ENCODE assay signal across 18 cellular contexts in genomic region chr11:87743002-87743401, GRCh38.
DNase-seq lines count a peak whose midpoint lies in the region; ATAC-seq and TF ChIP-seq lines count a peak whose summit lies in the region.
"Had no signal": no experiment of that assay in that cellular context is flagged by ENCODE, and none has a peak within 500 bp of the region (broad histone marks: within the 10 kb centered on the region; RNA-seq: fewer than 3 reads in every experiment).

No MANE protein-coding gene starts in this region.

- POLR2A ChIA-PET in CD8-positive, alpha-beta T cell (lab: Charles Lee), result no interaction called here

- CTCF ChIA-PET in CD8-positive, alpha-beta T cell (lab: Charles Lee), result no interaction called here
- CTCF ChIA-PET in Calu3 (lab: Charles Lee), result no interaction called here

- H3K4me3 Mint-ChIP-seq in CD8-positive, alpha-beta T cell, result no peak overlapping the region
- H3K4me3 Mint-ChIP-seq in Calu3 (ENCODE audit: low read depth, unreplicated experiment), result no peak overlapping the region
- H3K4me3 Mint-ChIP-seq: activated T-cell treated with anti-CD3 and anti-CD28 coated beads, Interleukin-2, amount 50 U/mL, for 72 hours had no signal

- H2AFZ ChIP-seq in OCI-LY1 (ENCODE audit: low read length), result no peak overlapping the region

- no peak overlapping the region for H3K27ac ChIP-seq in OCI-LY1 (ENCODE audit: low read depth, low read length, poor library complexity, severe bottlenecking)
- no peak overlapping the region for H3K27ac ChIP-seq in CD8-positive, alpha-beta T cell (ENCODE audit: low read depth, low read length)
- H3K27ac ChIP-seq: gastroesophageal sphincter, HL-60 had no signal

- ATAC-seq in HG03378 (IDR thresholded peaks at IDR 0.05; ENCODE audit: unreplicated experiment) (no peak), Right ventricle myocardium inferior (no peak)
- no peak for ATAC-seq in CD8-positive, alpha-beta T cell
- ATAC-seq: activated T-cell treated with anti-CD3 and anti-CD28 coated beads, Interleukin-2, amount 50 U/mL, for 72 hours; gastroesophageal sphincter; left cardiac atrium had no signal

- no peak overlapping the region for H3K4me2 ChIP-seq in OCI-LY1 (ENCODE audit: low read length)

- intact Hi-C loops in Right ventricle myocardium inferior (cut with DNase I), result no loop called here
- intact Hi-C loops in CD8-positive, alpha-beta T cell (cut with DNase I, micrococcal nuclease), result no loop called here
- intact Hi-C loops in Calu3 (cut with micrococcal nuclease; ENCODE audit: unreplicated experiment), result no loop called here

- DNase-seq in Ammon's horn (ENCODE audit: low spot score) (peak; percentile 12), GM10266 (ENCODE audit: extremely low spot score) (no peak), globus pallidus (ENCODE audit: low spot score) (peak; percentile 2), Right ventricle myocardium inferior (ENCODE audit: missing footprints) (no peak), Calu3 (no peak)
- no peak for DNase-seq in CD8-positive, alpha-beta T cell
- DNase-seq: activated CD4-positive, alpha-beta T cell treated with anti-CD3 and anti-CD28 coated beads for 48 hours; activated T-cell treated with anti-CD3 and anti-CD28 coated beads, Interleukin-2, amount 50 U/mL, for 72 hours; aorta; left cardiac atrium; NCI-H1092; NCI-H510A; small intestine; T-helper 1 cell had no signal

- H4K20me1 ChIP-seq in OCI-LY1 (ENCODE audit: insufficient read depth, low read length), result no peaks in the 10 kb centered on the region

- no peaks in the 10 kb centered on the region for H3K27me3 ChIP-seq in OCI-LY1 (ENCODE audit: insufficient read depth, low read length)
- H3K27me3 ChIP-seq in CD8-positive, alpha-beta T cell (ENCODE audit: insufficient read depth, low read length), result no peaks in the 10 kb centered on the region
- H3K27me3 ChIP-seq: gastroesophageal sphincter had no signal

- no peaks in the 10 kb centered on the region for H3K9me3 ChIP-seq in OCI-LY1 (ENCODE audit: low read length)
- H3K9me3 ChIP-seq in CD8-positive, alpha-beta T cell (ENCODE audit: low read length), result no peaks in the 10 kb centered on the region
- H3K9me3 ChIP-seq: gastroesophageal sphincter had no signal

- H3K4me1 ChIP-seq in OCI-LY1 (ENCODE audit: insufficient read depth, low read length, severe bottlenecking), result no peaks in the 10 kb centered on the region
- no peaks in the 10 kb centered on the region for H3K4me1 ChIP-seq in CD8-positive, alpha-beta T cell (ENCODE audit: insufficient read depth, low read length)
- H3K4me1 ChIP-seq: gastroesophageal sphincter had no signal

- H3K9me2 ChIP-seq in OCI-LY1 (ENCODE audit: low read depth, low read length), result no peaks in the 10 kb centered on the region

- no peaks in the 10 kb centered on the region for H3K27me3 Mint-ChIP-seq in CD8-positive, alpha-beta T cell (ENCODE audit: low read depth)
- no peaks in the 10 kb centered on the region for H3K27me3 Mint-ChIP-seq in Calu3 (ENCODE audit: unreplicated experiment)

- H3K27ac Mint-ChIP-seq in CD8-positive, alpha-beta T cell, result no peak overlapping the region
- H3K27ac Mint-ChIP-seq in Calu3 (ENCODE audit: unreplicated experiment), result no peak overlapping the region
- H3K27ac Mint-ChIP-seq: activated T-cell treated with anti-CD3 and anti-CD28 coated beads, Interleukin-2, amount 50 U/mL, for 72 hours had no signal

- no peak overlapping the region for H3K4me3 ChIP-seq in OCI-LY1 (ENCODE audit: low read depth, low read length, poor library complexity, severe bottlenecking)
- no peak overlapping the region for H3K4me3 ChIP-seq in CD8-positive, alpha-beta T cell (ENCODE audit: low read depth, low read length)
- H3K4me3 ChIP-seq: gastroesophageal sphincter had no signal

- no peaks in the 10 kb centered on the region for H3F3A ChIP-seq in OCI-LY1 (ENCODE audit: insufficient read depth, low read length)

- no peaks in the 10 kb centered on the region for H3K36me3 Mint-ChIP-seq in CD8-positive, alpha-beta T cell
- no peaks in the 10 kb centered on the region for H3K36me3 Mint-ChIP-seq in Calu3 (ENCODE audit: insufficient read depth, unreplicated experiment)

- H3K9me3 Mint-ChIP-seq in CD8-positive, alpha-beta T cell, result no peaks in the 10 kb centered on the region
- H3K9me3 Mint-ChIP-seq in Calu3 (ENCODE audit: low read depth, unreplicated experiment), result no peaks in the 10 kb centered on the region
- H3K9me3 Mint-ChIP-seq: activated T-cell treated with anti-CD3 and anti-CD28 coated beads, Interleukin-2, amount 50 U/mL, for 72 hours had no signal

- BruUV-seq in Calu3 (replicated peaks; lab: Mats Ljungman, UMichigan), result no TSS peak

- peak; percentile 8 for TF ChIP-seq CTCF in GM10266 (IDR thresholded peaks at IDR 0.05; ENCODE audit: control insufficient read depth, insufficient read depth, low read depth, missing control alignments)
- peak; percentile 38; the same call in 1 of the 2 replicates for TF ChIP-seq CTCF in OCI-LY1 (IDR thresholded peaks at IDR 0.05; ENCODE audit: low read length)
- TF ChIP-seq CTCF in CD8-positive, alpha-beta T cell (IDR thresholded peaks at IDR 0.05), result no peak
- no peak for TF ChIP-seq CTCF in Calu3 (IDR thresholded peaks at IDR 0.05; ENCODE audit: unreplicated experiment)

- H3K9ac ChIP-seq in OCI-LY1 (ENCODE audit: low read length), result no peak overlapping the region

- H3K36me3 ChIP-seq in OCI-LY1 (ENCODE audit: insufficient read depth, low read length), result no peaks in the 10 kb centered on the region
- H3K36me3 ChIP-seq in CD8-positive, alpha-beta T cell (ENCODE audit: insufficient read depth, low read length), result no peaks in the 10 kb centered on the region
- H3K36me3 ChIP-seq: gastroesophageal sphincter had no signal

- H3K79me2 ChIP-seq in OCI-LY1 (ENCODE audit: insufficient read depth, low read length), result no peaks in the 10 kb centered on the region

- H3K4me1 Mint-ChIP-seq in CD8-positive, alpha-beta T cell (ENCODE audit: low read depth), result no peaks in the 10 kb centered on the region
- no peaks in the 10 kb centered on the region for H3K4me1 Mint-ChIP-seq in Calu3 (ENCODE audit: low read depth, unreplicated experiment)

Comparison
In these comparisons a context has a peak if more than half of its experiments do, and no peak if none do; other contexts are left out.
1. DNase-seq: peak in Ammon's horn (single experiment) and globus pallidus (single experiment); none in GM10266 (single experiment), Right ventricle myocardium inferior (single experiment), CD8-positive, alpha-beta T cell (0 of 7) and Calu3 (single experiment).
2. CTCF ChIP-seq: peak in GM10266 (single experiment) and OCI-LY1 (single experiment); none in CD8-positive, alpha-beta T cell (single experiment) and Calu3 (single experiment).